Comparison of ENCODE assay signal across 13 cellular contexts in genomic region chrX:39144965-39145364, GRCh38.
DNase-seq lines count a peak whose midpoint lies in the region; ATAC-seq, FAIRE-seq and TF ChIP-seq lines count a peak whose summit lies in the region.
"Had no signal": no experiment of that assay in that cellular context is flagged by ENCODE, and none has a peak within 500 bp of the region (broad histone marks: within the 10 kb centered on the region; RNA-seq: fewer than 3 reads in every experiment).

No MANE protein-coding gene starts in this region.

- peak overlapping the region; percentile 62 for H3K27ac ChIP-seq in GM12878 (ENCODE audit: control insufficient read depth, insufficient read depth)
- H3K27ac ChIP-seq: adrenal gland had no signal

- H3K27me3 ChIP-seq in GM12878 (replicated peaks in 1 of 2; ENCODE audit: control insufficient read depth in 2 of 2, insufficient read depth in 2 of 2, low read length in 1 of 2), result no peaks in the 10 kb centered on the region

- TF ChIP-seq CTCF in GM12878 (IDR thresholded peaks at IDR 0.05 in 2 of 3, conservative IDR thresholded peaks at IDR 0.05 in 1 of 3; ENCODE audit: control insufficient read depth in 2 of 3, extremely low read depth in 1 of 3, insufficient read depth in 1 of 3, low read depth in 3 of 3, low read length in 3 of 3), result no peak

- ATAC-seq in GM21619 (IDR thresholded peaks at IDR 0.05; ENCODE audit: unreplicated experiment) (peak; percentile 57), HG03460 (IDR thresholded peaks at IDR 0.05; ENCODE audit: unreplicated experiment) (peak; percentile 51), GM12878 (peak; percentile 79), HG02970 (IDR thresholded peaks at IDR 0.05; ENCODE audit: low FRiP score, unreplicated experiment) (no peak), GM19324 (IDR thresholded peaks at IDR 0.05; ENCODE audit: low FRiP score, unreplicated experiment) (no peak)

- no peaks in the 10 kb centered on the region for H3K9me3 ChIP-seq in GM12878 (replicated peaks; ENCODE audit: control insufficient read depth, insufficient read depth, low read length)
- H3K9me3 ChIP-seq: adrenal gland had no signal

- POLR2A ChIA-PET in GM12878 (lab: Charles Lee), result interaction anchor here (1.1 kb wide), 1 partner anchor 10 kb away, joined by 3 read pairs; no protein-coding TSS in a partner anchor

- no peak for TF ChIP-seq RAD21 in GM12878 (IDR thresholded peaks at IDR 0.05; ENCODE audit: insufficient read depth, low read depth, low read length)

- DNase-seq in GM12892 (ENCODE audit: insufficient read length) (no peak), GM12878 (ENCODE audit: low read depth, low spot score) (no peak), DMS79 (lab: John Stamatoyannopoulos, UW) (no peak), posterior cingulate gyrus (no peak)
- DNase-seq: activated CD4-positive, alpha-beta T cell treated with anti-CD3 and anti-CD28 coated beads for 4 hours; NCI-H1105 treated with DMSO at 0.1 percent for 48 hours had no signal

- FAIRE-seq in GM12892 (lab: Jason Lieb, UNC) (peak; percentile 60), GM12878 (lab: Jason Lieb, UNC) (no peak)
- FAIRE-seq: RCC 7860 had no signal

- H3K4me3 ChIP-seq in GM12878, result no peak overlapping the region
- H3K4me3 ChIP-seq: adrenal gland, skin epidermis had no signal

- SMC1A ChIA-PET in GM12878 (lab: Charles Lee; ENCODE audit: uncharacterized antibody, unreplicated experiment), result interaction anchor here (0.8 to 2.5 kb wide), 6 partner anchors 9 to 338 kb away, joined by 3 to 10 read pairs (median 4); no protein-coding TSS in a partner anchor

- no peak for TF ChIP-seq EP300 in GM12878 (IDR thresholded peaks at IDR 0.05; ENCODE audit: borderline replicate concordance in 1 of 2, control insufficient read depth in 1 of 2, low read depth in 2 of 2, low read length in 2 of 2)

- H3K4me2 ChIP-seq in GM12878 (ENCODE audit: control insufficient read depth, insufficient read depth), result peak overlapping the region; percentile 86

- RAD21 ChIA-PET in GM12878 (lab: Charles Lee; ENCODE audit: unreplicated experiment), result interaction anchor here (1.3 to 1.9 kb wide), 3 partner anchors 15 to 161 kb away, joined by 3 to 6 read pairs (median 5); no protein-coding TSS in a partner anchor

- H3K36me3 ChIP-seq in GM12878 (ENCODE audit: control insufficient read depth in 2 of 2, insufficient read depth in 2 of 2, low read length in 1 of 2), result no peaks in the 10 kb centered on the region
- H3K36me3 ChIP-seq: adrenal gland had no signal

- WGBS in GM12878 (ENCODE audit: insufficient coverage, insufficient replicate concordance, low lambda C conversion rate, missing lambda C conversion rate), result 32% methylated on average over 7 of the region's 7 CpGs

- peak overlapping the region; percentile 47; the same call in 1 of the 2 replicates for H3K9ac ChIP-seq in GM12878 (ENCODE audit: control insufficient read depth, insufficient read depth, low read length)

- no peak for TF ChIP-seq POLR2A in GM12892 (IDR thresholded peaks at IDR 0.05; ENCODE audit: low read depth, low read length)
- no peak for TF ChIP-seq POLR2A in GM12878 (IDR thresholded peaks at IDR 0.05; ENCODE audit: low read depth, low read length)

- intact Hi-C loops in GM12878 (cut with micrococcal nuclease; ENCODE audit: unreplicated experiment) (loop anchor here (5.0 kb wide), 1 partner anchor 393 kb away; no protein-coding TSS in a partner anchor), posterior cingulate gyrus (cut with DNase I) (no loop called here)

- in situ Hi-C loops in GM12878 (cut with MboI), result loop anchor here (5.0 to 10.0 kb wide), 2 partner anchors 378 to 480 kb away; no protein-coding TSS in a partner anchor

- H3K4me1 ChIP-seq in GM12878 (ENCODE audit: control insufficient read depth, insufficient read depth, low read length), result peaks cover 15% of the 10 kb centered on the region
- H3K4me1 ChIP-seq: adrenal gland had no signal

- no TSS peak for BruUV-seq in GM12878 (replicated peaks; lab: Mats Ljungman, UMichigan)

- H2AFZ ChIP-seq in GM12878 (ENCODE audit: control insufficient read depth, low read depth, low read length), result peak overlapping the region; percentile 49

- CTCF ChIA-PET in GM12878 (lab: Yijun Ruan, JAX), result interaction anchor here (0.6 to 2.1 kb wide), 8 partner anchors 10 to 480 kb away, joined by 3 to 7 read pairs (median 3); no protein-coding TSS in a partner anchor

- H4K20me1 ChIP-seq in GM12878 (ENCODE audit: control insufficient read depth, insufficient read depth), result no peaks in the 10 kb centered on the region

- no peaks in the 10 kb centered on the region for H3K79me2 ChIP-seq in GM12878 (ENCODE audit: control insufficient read depth, insufficient read depth, low read length)

TF ChIP-seq in GM12878, 131 proteins besides CTCF, POLR2A, EP300 and RAD21 (continues in another document):
- TF ChIP-seq, protein P1, sequence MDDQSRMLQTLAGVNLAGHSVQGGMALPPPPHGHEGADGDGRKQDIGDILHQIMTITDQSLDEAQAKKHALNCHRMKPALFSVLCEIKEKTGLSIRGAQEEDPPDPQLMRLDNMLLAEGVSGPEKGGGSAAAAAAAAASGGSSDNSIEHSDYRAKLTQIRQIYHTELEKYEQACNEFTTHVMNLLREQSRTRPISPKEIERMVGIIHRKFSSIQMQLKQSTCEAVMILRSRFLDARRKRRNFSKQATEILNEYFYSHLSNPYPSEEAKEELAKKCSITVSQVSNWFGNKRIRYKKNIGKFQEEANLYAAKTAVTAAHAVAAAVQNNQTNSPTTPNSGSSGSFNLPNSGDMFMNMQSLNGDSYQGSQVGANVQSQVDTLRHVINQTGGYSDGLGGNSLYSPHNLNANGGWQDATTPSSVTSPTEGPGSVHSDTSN (IDR thresholded peaks at IDR 0.05; ENCODE audit: insufficient replicate concordance, low read depth, low read length), result no peak
- TF ChIP-seq CEBPB (IDR thresholded peaks at IDR 0.05; ENCODE audit: borderline replicate concordance in 1 of 2, low read depth in 2 of 2, low read length in 2 of 2), result no peak
- TF ChIP-seq IRF4 (IDR thresholded peaks at IDR 0.05; ENCODE audit: low read depth, low read length), result 0 out of 2 replicates have a peak, but pooled peaks have one; percentile 24
- no peak for TF ChIP-seq HCFC1 (IDR thresholded peaks at IDR 0.05; ENCODE audit: low read length)
- no peak for TF ChIP-seq RCOR1 (conservative IDR thresholded peaks at IDR 0.05; ENCODE audit: low read depth, low read length)
- TF ChIP-seq BRCA1 (IDR thresholded peaks at IDR 0.05; ENCODE audit: low read depth, low read length), result no peak
- 0 out of 2 replicates have a peak, but pooled peaks have one; percentile 14 for TF ChIP-seq TCF3 (IDR thresholded peaks at IDR 0.05; ENCODE audit: borderline replicate concordance, insufficient read depth, low read depth, low read length)
- TF ChIP-seq NR2C2 (IDR thresholded peaks at IDR 0.05; ENCODE audit: borderline replicate concordance, control insufficient read depth, insufficient read length, low read depth), result no peak
- TF ChIP-seq HSF1 (IDR thresholded peaks at IDR 0.05; ENCODE audit: low read depth, low read length), result no peak
- TF ChIP-seq E2F8 (IDR thresholded peaks at IDR 0.05; ENCODE audit: low read depth, partially characterized antibody), result no peak
- TF ChIP-seq, protein P2, sequence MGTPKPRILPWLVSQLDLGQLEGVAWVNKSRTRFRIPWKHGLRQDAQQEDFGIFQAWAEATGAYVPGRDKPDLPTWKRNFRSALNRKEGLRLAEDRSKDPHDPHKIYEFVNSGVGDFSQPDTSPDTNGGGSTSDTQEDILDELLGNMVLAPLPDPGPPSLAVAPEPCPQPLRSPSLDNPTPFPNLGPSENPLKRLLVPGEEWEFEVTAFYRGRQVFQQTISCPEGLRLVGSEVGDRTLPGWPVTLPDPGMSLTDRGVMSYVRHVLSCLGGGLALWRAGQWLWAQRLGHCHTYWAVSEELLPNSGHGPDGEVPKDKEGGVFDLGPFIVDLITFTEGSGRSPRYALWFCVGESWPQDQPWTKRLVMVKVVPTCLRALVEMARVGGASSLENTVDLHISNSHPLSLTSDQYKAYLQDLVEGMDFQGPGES (IDR thresholded peaks at IDR 0.05), result no peak
- no peak for TF ChIP-seq TARDBP (IDR thresholded peaks at IDR 0.05; ENCODE audit: borderline replicate concordance)
- no peak for TF ChIP-seq FOXM1 (IDR thresholded peaks at IDR 0.05; ENCODE audit: low read depth, low read length)
- TF ChIP-seq POLR2AphosphoS2 (IDR thresholded peaks at IDR 0.05; ENCODE audit: low read depth, low read length), result no peak
- no peak for TF ChIP-seq CHD1 (IDR thresholded peaks at IDR 0.05; ENCODE audit: low read depth, low read length)

Comparison
In these comparisons a context has a peak if more than half of its experiments do, and no peak if none do; other contexts are left out.
1. ATAC-seq: peak in GM21619 (single experiment), HG03460 (single experiment) and GM12878 (single experiment); none in HG02970 (single experiment) and GM19324 (single experiment).